Comparison of ENCODE assay signal across 38 cellular contexts in the genomic region with DNA sequence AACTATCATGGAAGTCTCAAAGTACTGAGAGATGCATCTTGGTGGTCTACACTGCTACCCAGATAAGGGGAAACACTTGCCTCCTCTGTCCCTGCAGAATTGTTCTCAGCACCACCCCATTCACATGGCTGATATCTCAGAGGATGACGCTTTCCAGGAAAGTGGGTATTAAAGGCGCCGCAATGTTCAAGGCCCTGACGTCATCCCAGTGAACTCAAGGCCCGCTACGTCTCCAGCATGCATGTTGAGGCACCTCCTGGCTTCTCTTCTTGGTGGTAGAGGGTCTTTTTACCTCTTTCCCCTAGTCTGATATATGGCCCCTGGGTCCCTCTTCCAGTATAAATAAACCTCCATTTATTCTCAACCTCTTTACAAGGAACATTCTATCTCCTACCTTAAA. TPM values are rescaled to one million over a fixed set of nuclear protein-coding genes. Genes with fewer than 3 reads are reported as not detected.
"Had no signal": no experiment of that assay in that cellular context is flagged by ENCODE, and none has a peak within 500 bp of the region (broad histone marks: within the 10 kb centered on the region; RNA-seq: fewer than 3 reads in every experiment).

No MANE protein-coding gene starts in this region.

- DNase-seq: Karpas-422, Kasumi-1, MG63, MM.1S, MV-4-11, NCI-H1048, NCI-H1092, NCI-H1092 treated with DMSO at 0.1 percent for 48 hours, NCI-H1105, NCI-H1105 treated with DMSO at 0.1 percent for 48 hours, NCI-H1417, NCI-H1417 treated with DMSO at 0.1 percent for 48 hours, NCI-H1436, NCI-H1436 treated with DMSO at 0.1 percent for 48 hours, NCI-H146, NCI-H1694, NCI-H1694 treated with DMSO at 0.1 percent for 48 hours, NCI-H187, NCI-H187 treated with DMSO at 0.1 percent for 48 hours, NCI-H1930, NCI-H2029, NCI-H2029 treated with DMSO at 0.1 percent for 48 hours, NCI-H2081, NCI-H2081 treated with DMSO at 0.1 percent for 48 hours, NCI-H2107, NCI-H2171, NCI-H2171 treated with DMSO at 0.1 percent for 48 hours, NCI-H2227 treated with DMSO at 0.1 percent for 48 hours, NCI-H226, NCI-H345, NCI-H446, NCI-H446 treated with DMSO at 0.1 percent for 48 hours, NCI-H510A, NCI-H510A treated with DMSO at 0.1 percent for 48 hours had no signal

- H3K27me3 ChIP-seq: MG63 had no signal

- H3K4me3 ChIP-seq: MG63 had no signal

- H3K36me3 ChIP-seq: MG63 had no signal

- H3K9me3 ChIP-seq: MG63 had no signal

RNA-seq across cellular contexts. Expression of gene OR1A1, which starts 1.0 kb away (rescaled TPM):
- total RNA-seq: LHCN-M2, M059J, MCF 10A, NCI-H460 had no signal

RNA-seq across cellular contexts. Expression of gene OR1A2, which starts 11.2 kb away (rescaled TPM):
- total RNA-seq: LHCN-M2, M059J, MCF 10A, NCI-H460 had no signal
